ENCODE assay signal across 8 cellular contexts in the genomic region with DNA sequence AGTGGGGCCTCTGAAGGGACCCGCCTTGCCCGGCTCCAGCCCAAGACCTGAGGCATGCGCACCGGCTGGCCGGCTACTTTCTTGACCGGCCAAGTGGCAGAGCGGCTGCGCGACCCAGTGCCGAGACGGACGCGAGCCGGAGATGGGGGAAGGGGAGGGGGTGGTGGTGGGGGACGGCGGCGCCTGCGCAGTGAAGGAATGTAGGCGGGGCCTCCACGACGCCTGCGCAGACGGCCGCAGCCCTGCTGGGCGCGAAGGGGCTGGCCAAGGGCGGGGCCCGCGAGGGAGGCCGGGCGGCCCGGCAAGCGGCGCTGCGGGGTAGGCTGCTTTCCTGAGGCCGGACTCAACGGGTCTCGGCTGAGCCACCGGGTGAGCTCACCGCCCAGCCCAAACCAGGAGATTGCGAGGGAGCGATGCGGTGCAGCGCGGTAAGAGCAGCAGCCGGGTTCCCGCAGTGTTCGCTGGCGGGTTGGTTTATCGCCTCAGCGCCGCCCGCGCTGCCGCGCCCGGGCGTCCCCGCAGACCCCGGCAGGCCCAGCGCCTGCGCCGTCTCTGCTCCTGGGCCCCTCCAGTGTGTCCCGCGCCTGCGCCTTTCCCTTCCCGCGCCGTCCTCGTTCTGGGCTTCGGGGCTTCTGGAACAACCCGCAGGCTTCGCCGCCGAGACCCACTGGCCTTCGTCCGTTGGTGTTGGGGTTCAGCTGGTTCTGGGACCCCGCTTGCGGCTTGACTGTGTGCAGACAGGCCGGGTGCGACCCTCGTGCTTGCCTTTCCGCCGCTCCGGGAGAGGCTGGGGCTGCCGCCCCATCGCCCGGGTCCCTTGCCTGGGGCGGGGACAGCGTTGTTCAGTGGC. TPM values are rescaled to one million over a fixed set of nuclear protein-coding genes. Genes with fewer than 3 reads are reported as not detected.
DNase-seq lines count a peak whose midpoint lies in the region; ATAC-seq and TF ChIP-seq lines count a peak whose summit lies in the region.

A gene with protein sequence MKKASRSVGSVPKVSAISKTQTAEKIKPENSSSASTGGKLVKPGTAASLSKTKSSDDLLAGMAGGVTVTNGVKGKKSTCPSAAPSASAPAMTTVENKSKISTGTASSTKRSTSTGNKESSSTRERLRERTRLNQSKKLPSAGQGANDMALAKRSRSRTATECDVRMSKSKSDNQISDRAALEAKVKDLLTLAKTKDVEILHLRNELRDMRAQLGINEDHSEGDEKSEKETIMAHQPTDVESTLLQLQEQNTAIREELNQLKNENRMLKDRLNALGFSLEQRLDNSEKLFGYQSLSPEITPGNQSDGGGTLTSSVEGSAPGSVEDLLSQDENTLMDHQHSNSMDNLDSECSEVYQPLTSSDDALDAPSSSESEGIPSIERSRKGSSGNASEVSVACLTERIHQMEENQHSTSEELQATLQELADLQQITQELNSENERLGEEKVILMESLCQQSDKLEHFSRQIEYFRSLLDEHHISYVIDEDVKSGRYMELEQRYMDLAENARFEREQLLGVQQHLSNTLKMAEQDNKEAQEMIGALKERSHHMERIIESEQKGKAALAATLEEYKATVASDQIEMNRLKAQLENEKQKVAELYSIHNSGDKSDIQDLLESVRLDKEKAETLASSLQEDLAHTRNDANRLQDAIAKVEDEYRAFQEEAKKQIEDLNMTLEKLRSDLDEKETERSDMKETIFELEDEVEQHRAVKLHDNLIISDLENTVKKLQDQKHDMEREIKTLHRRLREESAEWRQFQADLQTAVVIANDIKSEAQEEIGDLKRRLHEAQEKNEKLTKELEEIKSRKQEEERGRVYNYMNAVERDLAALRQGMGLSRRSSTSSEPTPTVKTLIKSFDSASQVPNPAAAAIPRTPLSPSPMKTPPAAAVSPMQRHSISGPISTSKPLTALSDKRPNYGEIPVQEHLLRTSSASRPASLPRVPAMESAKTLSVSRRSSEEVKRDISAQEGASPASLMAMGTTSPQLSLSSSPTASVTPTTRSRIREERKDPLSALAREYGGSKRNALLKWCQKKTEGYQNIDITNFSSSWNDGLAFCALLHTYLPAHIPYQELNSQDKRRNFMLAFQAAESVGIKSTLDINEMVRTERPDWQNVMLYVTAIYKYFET (plus strand): TSS at position 276 of the 850 bp plus-strand sequence. CDS start 31,401 bp downstream, outside the sequence.

- WGBS in testis, 2 donors = 0% methylated on average over 75 of the region's 90 CpGs; no CpG with 5 or more reads in 1 of the 2 donors

- DNase-seq in GM10248 (ENCODE audit: extremely low spot score) (peak; percentile 94), NCI-H1048 (lab: John Stamatoyannopoulos, UW) (peak; percentile 77), glomerular endothelial cell (ENCODE audit: extremely low read depth, low read depth, low spot score) (no peak), osteoblast (ENCODE audit: insufficient read length, low spot score, missing footprints) (peak; percentile 98), testis (peak; percentile 93)

- H2AFZ ChIP-seq in osteoblast (ENCODE audit: low read length) = peak within 1 kb of the TSS; percentile 92

- H3K27me3 ChIP-seq in osteoblast (ENCODE audit: insufficient read depth, low read length) (no peaks in the 10 kb centered on the region), testis (no peaks in the 10 kb centered on the region)

- intact Hi-C loops in testis (cut with DNase I; ENCODE audit: low total_unique reads) = no loop called here

- H3K36me3 ChIP-seq in osteoblast (ENCODE audit: insufficient read depth, low read length) = no peaks in the 10 kb centered on the region
- H3K36me3 ChIP-seq in testis (ENCODE audit: low read depth, missing control alignments) = no peaks in the 10 kb centered on the region

- ATAC-seq in HG02588 (IDR thresholded peaks at IDR 0.05; ENCODE audit: unreplicated experiment) (peak; percentile 90), SK-N-SH treated with all-trans-retinoic acid at 6 μM for 48 hours (peak; percentile 95)

- H3K27me3 Mint-ChIP-seq in activated naive CD4-positive, alpha-beta T cell treated with anti-CD3 and anti-CD28 coated beads, Interleukin-2, amount 50 U/mL, for 24 hours = no peaks in the 10 kb centered on the region

- peaks cover 48% of the 10 kb centered on the region for H3K79me2 ChIP-seq in osteoblast (ENCODE audit: insufficient read depth, low read length)

- H3K4me3 ChIP-seq in osteoblast (ENCODE audit: insufficient read depth, low read length) (peak within 1 kb of the TSS; percentile 100), testis (peak within 1 kb of the TSS; percentile 68 to 84)

- TF ChIP-seq CTCF in GM10248 (IDR thresholded peaks at IDR 0.05; ENCODE audit: control extremely low read depth, extremely low read depth, low read depth, missing control alignments) (no peak), osteoblast (IDR thresholded peaks at IDR 0.05; ENCODE audit: extremely low read depth, low read depth, low read length) (no peak), testis (IDR thresholded peaks at IDR 0.05) (no peak)

- H3K9me3 Mint-ChIP-seq in activated naive CD4-positive, alpha-beta T cell treated with anti-CD3 and anti-CD28 coated beads, Interleukin-2, amount 50 U/mL, for 24 hours = no peaks in the 10 kb centered on the region

- peaks cover 22% of the 10 kb centered on the region for H4K20me1 ChIP-seq in osteoblast (ENCODE audit: insufficient read depth, low read length)

- H3K4me1 ChIP-seq in osteoblast (ENCODE audit: insufficient read depth, low read length) = peaks cover 18% of the 10 kb centered on the region
- H3K4me1 ChIP-seq in testis = peaks cover 4% of the 10 kb centered on the region

- no peaks in the 10 kb centered on the region for H3K9me3 ChIP-seq in osteoblast (ENCODE audit: low read depth, low read length)
- H3K9me3 ChIP-seq in testis = no peaks in the 10 kb centered on the region

- peaks cover 4% of the 10 kb centered on the region for H3K36me3 Mint-ChIP-seq in activated naive CD4-positive, alpha-beta T cell treated with anti-CD3 and anti-CD28 coated beads, Interleukin-2, amount 50 U/mL, for 24 hours

- POLR2A ChIA-PET in GM10248 (lab: Yijun Ruan, JAX) = no interaction called here

- TF ChIP-seq POLR2A in testis (IDR thresholded peaks at IDR 0.05) = peak; percentile 63

- H3K27ac Mint-ChIP-seq in activated naive CD4-positive, alpha-beta T cell treated with anti-CD3 and anti-CD28 coated beads, Interleukin-2, amount 50 U/mL, for 24 hours = peak within 1 kb of the TSS; percentile 88

- H3K27ac ChIP-seq in osteoblast (ENCODE audit: low read depth, low read length) (peak within 1 kb of the TSS; percentile 90), testis (peak within 1 kb of the TSS; percentile 88 to 95)

- peaks cover 43% of the 10 kb centered on the region for H3K4me1 Mint-ChIP-seq in activated naive CD4-positive, alpha-beta T cell treated with anti-CD3 and anti-CD28 coated beads, Interleukin-2, amount 50 U/mL, for 24 hours

- H3K4me3 Mint-ChIP-seq in activated naive CD4-positive, alpha-beta T cell treated with anti-CD3 and anti-CD28 coated beads, Interleukin-2, amount 50 U/mL, for 24 hours = peak within 1 kb of the TSS; percentile 90

- H3K4me2 ChIP-seq in osteoblast (ENCODE audit: insufficient read depth, low read length) = peak within 1 kb of the TSS; percentile 84

- CTCF ChIA-PET in GM10248 (lab: Yijun Ruan, JAX) = interaction anchor here (0.9 to 1.0 kb wide), 2 partner anchors 21 to 39 kb away, joined by 3 read pairs; no protein-coding TSS in a partner anchor

TF ChIP-seq in SK-N-SH treated with all-trans-retinoic acid at 6 μM for 48 hours, 23 proteins besides CTCF, POLR2A, EP300 and RAD21 (continues in another document):
- TF ChIP-seq ISL1 (CRISPR knock-in tag; IDR thresholded peaks at IDR 0.05) (no peak), ZNF70 (CRISPR knock-in tag; IDR thresholded peaks at IDR 0.05) (no peak), ARNTL (CRISPR knock-in tag; IDR thresholded peaks at IDR 0.05; ENCODE audit: borderline replicate concordance, low read depth) (no peak), CREB5 (CRISPR knock-in tag; IDR thresholded peaks at IDR 0.05; ENCODE audit: low read depth) (no peak), BACH2 (CRISPR knock-in tag; IDR thresholded peaks at IDR 0.05; ENCODE audit: borderline replicate concordance) (no peak), ZFP3 (CRISPR knock-in tag; IDR thresholded peaks at IDR 0.05) (no peak), ESRRG (CRISPR knock-in tag; IDR thresholded peaks at IDR 0.05) (no peak)
- TF ChIP-seq, protein P1, sequence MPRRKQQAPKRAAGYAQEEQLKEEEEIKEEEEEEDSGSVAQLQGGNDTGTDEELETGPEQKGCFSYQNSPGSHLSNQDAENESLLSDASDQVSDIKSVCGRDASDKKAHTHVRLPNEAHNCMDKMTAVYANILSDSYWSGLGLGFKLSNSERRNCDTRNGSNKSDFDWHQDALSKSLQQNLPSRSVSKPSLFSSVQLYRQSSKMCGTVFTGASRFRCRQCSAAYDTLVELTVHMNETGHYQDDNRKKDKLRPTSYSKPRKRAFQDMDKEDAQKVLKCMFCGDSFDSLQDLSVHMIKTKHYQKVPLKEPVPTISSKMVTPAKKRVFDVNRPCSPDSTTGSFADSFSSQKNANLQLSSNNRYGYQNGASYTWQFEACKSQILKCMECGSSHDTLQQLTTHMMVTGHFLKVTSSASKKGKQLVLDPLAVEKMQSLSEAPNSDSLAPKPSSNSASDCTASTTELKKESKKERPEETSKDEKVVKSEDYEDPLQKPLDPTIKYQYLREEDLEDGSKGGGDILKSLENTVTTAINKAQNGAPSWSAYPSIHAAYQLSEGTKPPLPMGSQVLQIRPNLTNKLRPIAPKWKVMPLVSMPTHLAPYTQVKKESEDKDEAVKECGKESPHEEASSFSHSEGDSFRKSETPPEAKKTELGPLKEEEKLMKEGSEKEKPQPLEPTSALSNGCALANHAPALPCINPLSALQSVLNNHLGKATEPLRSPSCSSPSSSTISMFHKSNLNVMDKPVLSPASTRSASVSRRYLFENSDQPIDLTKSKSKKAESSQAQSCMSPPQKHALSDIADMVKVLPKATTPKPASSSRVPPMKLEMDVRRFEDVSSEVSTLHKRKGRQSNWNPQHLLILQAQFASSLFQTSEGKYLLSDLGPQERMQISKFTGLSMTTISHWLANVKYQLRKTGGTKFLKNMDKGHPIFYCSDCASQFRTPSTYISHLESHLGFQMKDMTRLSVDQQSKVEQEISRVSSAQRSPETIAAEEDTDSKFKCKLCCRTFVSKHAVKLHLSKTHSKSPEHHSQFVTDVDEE (CRISPR knock-in tag; IDR thresholded peaks at IDR 0.05) = no peak; the same call in 1 of the 2 replicates

RNA-seq across cellular contexts. Expression of the gene that starts here (rescaled TPM):
- total RNA-seq in glomerular endothelial cell (27.1 and 41.9 TPM in 2 replicates), osteoblast (45.7 and 46.7 TPM in 2 replicates), testis (10 to 100 TPM; 82.3 to 83.6 TPM)
- polyA plus RNA-seq in testis (ENCODE audit: insufficient read depth, low read depth, low replicate concordance) = 70.0 TPM
